ENCODE assay signal across 8 cellular contexts in genomic region chr1:93680121-93681094, GRCh38. TPM values are rescaled to one million over a fixed set of nuclear protein-coding genes. Genes with fewer than 3 reads are reported as not detected.
DNase-seq lines count a peak whose midpoint lies in the region; ATAC-seq and TF ChIP-seq lines count a peak whose summit lies in the region.

No MANE protein-coding gene starts in this region.

- peaks cover 66% of the 10 kb centered on the region for H3K27me3 Mint-ChIP-seq in activated CD4-positive, alpha-beta memory T cell treated with anti-CD3 and anti-CD28 coated beads, Interleukin-2, amount 10 ng/mL, durations not matched to agents 7 days and 5 days
- peaks cover 36% of the 10 kb centered on the region for H3K27me3 Mint-ChIP-seq in mesothelial cell of epicardium (ENCODE audit: low read depth)

- H3K27ac Mint-ChIP-seq in activated CD4-positive, alpha-beta memory T cell treated with anti-CD3 and anti-CD28 coated beads, Interleukin-2, amount 10 ng/mL, durations not matched to agents 7 days and 5 days, result no peak overlapping the region
- H3K27ac Mint-ChIP-seq in mesothelial cell of epicardium, result peak overlapping the region; percentile 84

- H3K4me1 ChIP-seq in HEK293 (ENCODE audit: control insufficient read depth, insufficient read depth, low read length), result peaks cover 22% of the 10 kb centered on the region

- POLR2A ChIA-PET in HEK293 (lab: Yijun Ruan, JAX), result interaction anchor here (1.5 kb wide), 2 partner anchors 8 to 22 kb away, joined by 6 to 10 read pairs; no protein-coding TSS in a partner anchor
- POLR2A ChIA-PET in activated CD4-positive, alpha-beta memory T cell treated with anti-CD3 and anti-CD28 coated beads, Interleukin-2, amount 10 ng/mL, durations not matched to agents 7 days and 5 days (lab: Charles Lee), result interaction anchor here (2.3 to 2.8 kb wide), 2 partner anchors 13 to 35 kb away, joined by 7 to 13 read pairs; no protein-coding TSS in a partner anchor

- DNase-seq in activated CD4-positive, alpha-beta T cell treated with anti-CD3 and anti-CD28 coated beads for 24 hours (ENCODE audit: low read depth in 2 of 2), result peak; percentile 29 to 35
- DNase-seq in activated CD4-positive, alpha-beta T cell treated with anti-CD3 and anti-CD28 coated beads for 1 hour, result no peak
- peak; percentile 68 for DNase-seq in NCI-H2029 (lab: John Stamatoyannopoulos, UW)
- peak; percentile 65 for DNase-seq in activated CD4-positive, alpha-beta memory T cell treated with anti-CD3 and anti-CD28 coated beads, Interleukin-2, amount 10 ng/mL, durations not matched to agents 7 days and 5 days
- DNase-seq in erythroblast (lab: John Stamatoyannopoulos, UW), result peak; percentile 74 to 78
- DNase-seq in mesothelial cell of epicardium (ENCODE audit: low spot score in 2 of 2, unreplicated experiment in 2 of 2), result peak; percentile 46 to 73
- DNase-seq in stimulated activated naive CD8-positive, alpha-beta T cell treated with anti-CD3 and anti-CD28 coated beads, Interleukin-15, Interleukin-2, amounts not matched to agents 100 U/mL and 50 U/mL, for 24 hours, result peak; percentile 53

- H3K36me3 Mint-ChIP-seq in activated CD4-positive, alpha-beta memory T cell treated with anti-CD3 and anti-CD28 coated beads, Interleukin-2, amount 10 ng/mL, durations not matched to agents 7 days and 5 days (ENCODE audit: low read depth), result peaks cover 8% of the 10 kb centered on the region
- no peaks in the 10 kb centered on the region for H3K36me3 Mint-ChIP-seq in mesothelial cell of epicardium

- no peaks in the 10 kb centered on the region for H3K9me3 Mint-ChIP-seq in activated CD4-positive, alpha-beta memory T cell treated with anti-CD3 and anti-CD28 coated beads, Interleukin-2, amount 10 ng/mL, durations not matched to agents 7 days and 5 days
- no peaks in the 10 kb centered on the region for H3K9me3 Mint-ChIP-seq in mesothelial cell of epicardium

- peak overlapping the region; percentile 73; the same call in 1 of the 2 replicates for H3K27ac ChIP-seq in HEK293 (ENCODE audit: extremely low read depth, low read depth, low read length)

- peak overlapping the region; percentile 58 for H3K4me3 ChIP-seq in HEK293 (ENCODE audit: low read depth, low read length)

- H3K4me3 Mint-ChIP-seq in activated CD4-positive, alpha-beta memory T cell treated with anti-CD3 and anti-CD28 coated beads, Interleukin-2, amount 10 ng/mL, durations not matched to agents 7 days and 5 days, result peak overlapping the region; percentile 81
- peak overlapping the region; percentile 90 for H3K4me3 Mint-ChIP-seq in mesothelial cell of epicardium

- no peak for TF ChIP-seq POLR2A in erythroblast (IDR thresholded peaks at IDR 0.05; ENCODE audit: low read length)

- ATAC-seq in stimulated activated naive CD8-positive, alpha-beta T cell treated with anti-CD3 and anti-CD28 coated beads, Interleukin-15, Interleukin-2, amounts not matched to agents 100 U/mL and 50 U/mL, for 24 hours, result peak; percentile 62

- TF ChIP-seq CTCF in HEK293 (tag by site-specific recombination; IDR thresholded peaks at IDR 0.05), result peak; percentile 72
- TF ChIP-seq CTCF in mesothelial cell of epicardium (IDR thresholded peaks at IDR 0.05; ENCODE audit: unreplicated experiment), result peak; percentile 43

- H3K9me3 ChIP-seq in HEK293 (ENCODE audit: control insufficient read depth, insufficient read depth, low read depth, low read length), result no peaks in the 10 kb centered on the region

- CTCF ChIA-PET in HEK293 (lab: Yijun Ruan, JAX), result interaction anchor here (0.7 to 3.1 kb wide), 5 partner anchors 9 to 133 kb away, joined by 3 to 18 read pairs (median 5); no protein-coding TSS in a partner anchor
- CTCF ChIA-PET in activated CD4-positive, alpha-beta memory T cell treated with anti-CD3 and anti-CD28 coated beads, Interleukin-2, amount 10 ng/mL, durations not matched to agents 7 days and 5 days (lab: Charles Lee), result interaction anchor here (0.6 to 1.2 kb wide), 5 partner anchors 10 to 207 kb away, joined by 3 read pairs; no protein-coding TSS in a partner anchor

- peaks cover 27% of the 10 kb centered on the region for H3K4me1 Mint-ChIP-seq in activated CD4-positive, alpha-beta memory T cell treated with anti-CD3 and anti-CD28 coated beads, Interleukin-2, amount 10 ng/mL, durations not matched to agents 7 days and 5 days
- H3K4me1 Mint-ChIP-seq in mesothelial cell of epicardium, result peaks cover 42% of the 10 kb centered on the region

- no peaks in the 10 kb centered on the region for H3K36me3 ChIP-seq in HEK293 (ENCODE audit: control insufficient read depth in 2 of 2, insufficient read depth in 1 of 2, low read length in 2 of 2)

TF ChIP-seq in HEK293, 187 proteins besides CTCF, POLR2A, EP300 and RAD21 (continues in another document):
- TF ChIP-seq, protein P1, sequence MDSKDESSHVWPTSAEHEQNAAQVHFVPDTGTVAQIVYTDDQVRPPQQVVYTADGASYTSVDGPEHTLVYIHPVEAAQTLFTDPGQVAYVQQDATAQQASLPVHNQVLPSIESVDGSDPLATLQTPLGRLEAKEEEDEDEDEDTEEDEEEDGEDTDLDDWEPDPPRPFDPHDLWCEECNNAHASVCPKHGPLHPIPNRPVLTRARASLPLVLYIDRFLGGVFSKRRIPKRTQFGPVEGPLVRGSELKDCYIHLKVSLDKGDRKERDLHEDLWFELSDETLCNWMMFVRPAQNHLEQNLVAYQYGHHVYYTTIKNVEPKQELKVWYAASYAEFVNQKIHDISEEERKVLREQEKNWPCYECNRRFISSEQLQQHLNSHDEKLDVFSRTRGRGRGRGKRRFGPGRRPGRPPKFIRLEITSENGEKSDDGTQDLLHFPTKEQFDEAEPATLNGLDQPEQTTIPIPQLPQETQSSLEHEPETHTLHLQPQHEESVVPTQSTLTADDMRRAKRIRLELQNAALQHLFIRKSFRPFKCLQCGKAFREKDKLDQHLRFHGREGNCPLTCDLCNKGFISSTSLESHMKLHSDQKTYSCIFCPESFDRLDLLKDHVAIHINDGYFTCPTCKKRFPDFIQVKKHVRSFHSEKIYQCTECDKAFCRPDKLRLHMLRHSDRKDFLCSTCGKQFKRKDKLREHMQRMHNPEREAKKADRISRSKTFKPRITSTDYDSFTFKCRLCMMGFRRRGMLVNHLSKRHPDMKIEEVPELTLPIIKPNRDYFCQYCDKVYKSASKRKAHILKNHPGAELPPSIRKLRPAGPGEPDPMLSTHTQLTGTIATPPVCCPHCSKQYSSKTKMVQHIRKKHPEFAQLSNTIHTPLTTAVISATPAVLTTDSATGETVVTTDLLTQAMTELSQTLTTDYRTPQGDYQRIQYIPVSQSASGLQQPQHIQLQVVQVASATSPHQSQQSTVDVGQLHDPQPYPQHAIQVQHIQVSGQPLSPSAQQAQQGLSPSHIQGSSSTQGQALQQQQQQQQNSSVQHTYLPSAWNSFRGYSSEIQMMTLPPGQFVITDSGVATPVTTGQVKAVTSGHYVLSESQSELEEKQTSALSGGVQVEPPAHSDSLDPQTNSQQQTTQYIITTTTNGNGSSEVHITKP (tag by site-specific recombination; IDR thresholded peaks at IDR 0.05), result peak; percentile 61
- TF ChIP-seq KLF8 (tag by site-specific recombination; IDR thresholded peaks at IDR 0.05) (no peak), SP2 (tag by site-specific recombination; IDR thresholded peaks at IDR 0.05) (peak; percentile 54; the same call in 1 of the 2 replicates), ZNF707 (tag by site-specific recombination; IDR thresholded peaks at IDR 0.05) (no peak), ZNF274 (IDR thresholded peaks at IDR 0.05; ENCODE audit: low read length) (no peak), ZNF274 (tag by site-specific recombination; IDR thresholded peaks at IDR 0.05; ENCODE audit: borderline replicate concordance) (no peak), ZNF23 (tag by site-specific recombination; IDR thresholded peaks at IDR 0.05; ENCODE audit: borderline replicate concordance) (no peak), ZNF549 (tag by site-specific recombination; IDR thresholded peaks at IDR 0.05) (no peak), ZBTB21 (tag by site-specific recombination; IDR thresholded peaks at IDR 0.05) (no peak), ZNF510 (tag by site-specific recombination; IDR thresholded peaks at IDR 0.05; ENCODE audit: insufficient replicate concordance) (no peak), SCRT2 (tag by site-specific recombination; IDR thresholded peaks at IDR 0.05) (peak; percentile 38; the same call in 1 of the 2 replicates)
- TF ChIP-seq, protein P2, sequence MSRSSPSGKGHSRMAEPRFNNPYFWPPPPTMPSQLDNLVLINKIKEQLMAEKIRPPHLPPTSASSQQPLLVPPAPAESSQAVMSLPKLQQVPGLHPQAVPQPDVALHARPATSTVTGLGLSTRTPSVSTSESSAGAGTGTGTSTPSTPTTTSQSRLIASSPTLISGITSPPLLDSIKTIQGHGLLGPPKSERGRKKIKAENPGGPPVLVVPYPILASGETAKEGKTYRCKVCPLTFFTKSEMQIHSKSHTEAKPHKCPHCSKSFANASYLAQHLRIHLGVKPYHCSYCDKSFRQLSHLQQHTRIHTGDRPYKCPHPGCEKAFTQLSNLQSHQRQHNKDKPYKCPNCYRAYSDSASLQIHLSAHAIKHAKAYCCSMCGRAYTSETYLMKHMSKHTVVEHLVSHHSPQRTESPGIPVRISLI (tag by site-specific recombination; IDR thresholded peaks at IDR 0.05), result no peak

RNA-seq across cellular contexts. Expression of gene BCAR3, which starts 1.2 kb away (rescaled TPM):
- 1 to 10 TPM; 3.1 to 3.9 TPM for total RNA-seq in activated CD4-positive, alpha-beta memory T cell treated with anti-CD3 and anti-CD28 coated beads, Interleukin-2, amount 10 ng/mL, durations not matched to agents 7 days and 5 days
- 9.0 to 9.2 TPM (median 9.1 TPM) in 3 replicates for total RNA-seq in mesothelial cell of epicardium
